In genomic region chr22:22125579-22126468, GRCh38 we compare ENCODE assay signal across 16 cellular contexts.
DNase-seq lines count a peak whose midpoint lies in the region; ATAC-seq, FAIRE-seq and TF ChIP-seq lines count a peak whose summit lies in the region.
"Had no signal": no experiment of that assay in that cellular context is flagged by ENCODE, and none has a peak within 500 bp of the region (broad histone marks: within the 10 kb centered on the region; RNA-seq: fewer than 3 reads in every experiment).

No MANE protein-coding gene starts in this region.

- no peak for TF ChIP-seq POLR2A in H1 (IDR thresholded peaks at IDR 0.05; ENCODE audit: control extremely low read depth in 1 of 2, low read depth in 2 of 2, low read length in 2 of 2)

- H3K4me1 ChIP-seq in H1 (replicated peaks in 1 of 4; ENCODE audit: control insufficient read depth in 3 of 4, insufficient read depth in 4 of 4, low read length in 3 of 4), result peaks cover 0 to 7% (median 4%) of the 10 kb centered on the region in 4 experiments; a peak in 2 of 7 replicates
- no peaks in the 10 kb centered on the region for H3K4me1 ChIP-seq in effector memory CD4-positive, alpha-beta T cell (ENCODE audit: control insufficient read depth, insufficient read depth, low read length, poor library complexity, severe bottlenecking)
- H3K4me1 ChIP-seq: BLaER1, Peyer's patch had no signal

- no peak overlapping the region for H2BK20ac ChIP-seq in H1 (ENCODE audit: low read length)

- H2BK120ac ChIP-seq in H1 (replicated peaks; ENCODE audit: low read depth, low read length), result no peak overlapping the region

- no peaks in the 10 kb centered on the region for H3K9me3 Mint-ChIP-seq in natural killer cell treated with Interleukin-12 subunit alpha and Interleukin-12 subunit beta and Interleukin-15 and Interleukin-18, amount 100 ng/mL, for 72 hours
- no peaks in the 10 kb centered on the region for H3K9me3 Mint-ChIP-seq in natural killer cell
- H3K9me3 Mint-ChIP-seq: CD4-positive, alpha-beta memory T cell; IgD-negative memory B cell had no signal

- intact Hi-C loops in natural killer cell (cut with micrococcal nuclease) (no loop called here), posterior vena cava (cut with DNase I) (no loop called here)

- peak overlapping the region; percentile 68; the same call in 1 of the 2 replicates for H4K8ac ChIP-seq in H1 (ENCODE audit: extremely low read depth, insufficient read depth, low read length)

- no peak overlapping the region for H2AFZ ChIP-seq in H1 (ENCODE audit: low read length)

- no peak overlapping the region for H2AK5ac ChIP-seq in H1 (ENCODE audit: low read depth, low read length)

- H3K27me3 Mint-ChIP-seq in natural killer cell treated with Interleukin-12 subunit alpha and Interleukin-12 subunit beta and Interleukin-15 and Interleukin-18, amount 100 ng/mL, for 72 hours, result peaks cover 15 to 16% of the 10 kb centered on the region in 2 donors
- peaks cover 8 to 19% of the 10 kb centered on the region in 2 donors for H3K27me3 Mint-ChIP-seq in natural killer cell (ENCODE audit: low read depth in 2 of 2)
- H3K27me3 Mint-ChIP-seq: IgD-negative memory B cell had no signal

- CTCF ChIA-PET in H1 (lab: Charles Lee; ENCODE audit: partially characterized antibody), result interaction anchor here (0.8 to 3.9 kb wide), 7 partner anchors 11 to 102 kb away, joined by 3 to 13 read pairs (median 3); no protein-coding TSS in a partner anchor

- H4K5ac ChIP-seq in H1 (ENCODE audit: insufficient read length, low read depth, low read length), result no peak overlapping the region

- peaks cover 0 to 2% of the 10 kb centered on the region in 2 experiments; a peak in 1 of 4 replicates for H3K9me3 ChIP-seq in H1 (ENCODE audit: insufficient read depth in 2 of 2, low read depth in 1 of 2, low read length in 1 of 2)
- no peaks in the 10 kb centered on the region for H3K9me3 ChIP-seq in effector memory CD4-positive, alpha-beta T cell (ENCODE audit: control insufficient read depth, low read length)
- H3K9me3 ChIP-seq: Peyer's patch had no signal

- TF ChIP-seq EP300 in H1 (IDR thresholded peaks at IDR 0.05; ENCODE audit: borderline replicate concordance in 1 of 2, low read depth in 2 of 2, low read length in 2 of 2), result no peak

- WGBS in H1 (ENCODE audit: extremely low coverage in 1 of 2, insufficient coverage in 1 of 2, insufficient read length in 1 of 2, insufficient replicate concordance in 2 of 2, low coverage in 1 of 2, low lambda C conversion rate in 2 of 2, missing lambda C conversion rate in 1 of 2), 2 experiments, result 80% methylated on average over 22 of the region's 24 CpGs; no CpG with 5 or more reads in 1 of the 2 experiments

- peak overlapping the region; percentile 35; the same call in 1 of the 2 replicates for H2BK5ac ChIP-seq in H1 (ENCODE audit: low read depth, low read length)

- H4K91ac ChIP-seq in H1 (replicated peaks; ENCODE audit: insufficient read length, low read length), result no peak overlapping the region

- no peak for DNase-seq in natural killer cell treated with Interleukin-12 subunit alpha and Interleukin-12 subunit beta and Interleukin-15 and Interleukin-18, amount 100 ng/mL, for 72 hours (ENCODE audit: low spot score)
- DNase-seq in natural killer cell (no peak), NCI-H69 (lab: John Stamatoyannopoulos, UW) (peak; percentile 5), H1 (ENCODE audit: low read depth in 1 of 2, low spot score in 2 of 2) (no peak), posterior vena cava (ENCODE audit: low spot score) (no peak)
- DNase-seq in effector memory CD4-positive, alpha-beta T cell, result no peak
- DNase-seq: H9, NCI-H1105, NCI-H2081, NCI-H510A treated with DMSO at 0.1 percent for 48 hours, Peyer's patch had no signal

- no peaks in the 10 kb centered on the region for H3K79me2 ChIP-seq in H1 (ENCODE audit: control insufficient read depth in 1 of 2, insufficient read depth in 2 of 2, low read length in 2 of 2)

- TF ChIP-seq CTCF in natural killer cell (IDR thresholded peaks at IDR 0.05) (no peak), H1 (IDR thresholded peaks at IDR 0.05; ENCODE audit: control extremely low read depth in 1 of 3, insufficient read depth in 1 of 3, low read depth in 1 of 3, low read length in 3 of 3) (no peak)

- H3K4me3 ChIP-seq in H1 (ENCODE audit: extremely low read depth in 1 of 4, insufficient read depth in 2 of 4, low read depth in 3 of 4, low read length in 4 of 4), result no peak overlapping the region; a peak in 1 of 8 replicates
- no peak overlapping the region for H3K4me3 ChIP-seq in effector memory CD4-positive, alpha-beta T cell (ENCODE audit: insufficient read depth, low read depth, low read length, poor library complexity, severe bottlenecking)
- H3K4me3 ChIP-seq: BLaER1, Peyer's patch had no signal

- 0 out of 2 replicates have a peak overlapping the region, but pooled peaks have one; percentile 50 for H2BK12ac ChIP-seq in H1 (ENCODE audit: low read depth, low read length)

- no peaks in the 10 kb centered on the region; the same call in 1 of the 2 replicates for H3K23me2 ChIP-seq in H1 (ENCODE audit: low read depth, low read length)

- H3K4me1 Mint-ChIP-seq in natural killer cell treated with Interleukin-12 subunit alpha and Interleukin-12 subunit beta and Interleukin-15 and Interleukin-18, amount 100 ng/mL, for 72 hours (ENCODE audit: low read depth in 2 of 2), result no peaks in the 10 kb centered on the region
- no peaks in the 10 kb centered on the region for H3K4me1 Mint-ChIP-seq in natural killer cell
- H3K4me1 Mint-ChIP-seq: CD4-positive, alpha-beta memory T cell had no signal

- POLR2A ChIA-PET in H1 (lab: Charles Lee; ENCODE audit: partially characterized antibody), result no interaction called here

- H2BK15ac ChIP-seq in H1 (ENCODE audit: low read length), result no peak overlapping the region

- H3K36me3 Mint-ChIP-seq in natural killer cell treated with Interleukin-12 subunit alpha and Interleukin-12 subunit beta and Interleukin-15 and Interleukin-18, amount 100 ng/mL, for 72 hours, result no peaks in the 10 kb centered on the region
- H3K36me3 Mint-ChIP-seq in natural killer cell, result no peaks in the 10 kb centered on the region
- H3K36me3 Mint-ChIP-seq: CD4-positive, alpha-beta memory T cell; IgD-negative memory B cell had no signal

- H3K36me3 ChIP-seq in H1 (ENCODE audit: control insufficient read depth in 2 of 4, insufficient read depth in 4 of 4, low read length in 3 of 4), result no peaks in the 10 kb centered on the region
- H3K36me3 ChIP-seq in effector memory CD4-positive, alpha-beta T cell (ENCODE audit: control insufficient read depth, insufficient read depth, low read length), result no peaks in the 10 kb centered on the region
- H3K36me3 ChIP-seq: BLaER1, Peyer's patch had no signal

- no peaks in the 10 kb centered on the region for H3K79me1 ChIP-seq in H1 (ENCODE audit: low read depth, low read length)

- no peak overlapping the region for H3K4me2 ChIP-seq in H1 (ENCODE audit: insufficient read depth in 1 of 2, low read depth in 2 of 2, low read length in 2 of 2)
- H3K4me2 ChIP-seq: BLaER1 had no signal

- no peak overlapping the region for H3K18ac ChIP-seq in H1 (ENCODE audit: extremely low read depth, low read length)

- H3K9ac ChIP-seq in H1 (replicated peaks in 1 of 4; ENCODE audit: extremely low read depth in 1 of 4, low read depth in 3 of 4, low read length in 3 of 4), result no peak overlapping the region
- H3K9ac ChIP-seq: BLaER1 had no signal

- no peak overlapping the region for H3K27ac ChIP-seq in H1 (ENCODE audit: low read depth, low read length)
- H3K27ac ChIP-seq in effector memory CD4-positive, alpha-beta T cell (ENCODE audit: insufficient read depth, low read length, poor library complexity, severe bottlenecking), result no peak overlapping the region
- H3K27ac ChIP-seq: BLaER1, HL-60, Peyer's patch had no signal

- H3K23ac ChIP-seq in H1 (ENCODE audit: insufficient read length), result no peak overlapping the region

- H3K4ac ChIP-seq in H1 (replicated peaks; ENCODE audit: insufficient read length, low read depth, low read length), result no peak overlapping the region

- H3K56ac ChIP-seq in H1 (replicated peaks; ENCODE audit: insufficient read length, low read depth, low read length), result no peak overlapping the region

- no peak for TF ChIP-seq RAD21 in H1 (IDR thresholded peaks at IDR 0.05 in 1 of 2, conservative IDR thresholded peaks at IDR 0.05 in 1 of 2; ENCODE audit: low read depth in 2 of 2, low read length in 2 of 2)

- ATAC-seq in natural killer cell treated with Interleukin-12 subunit alpha and Interleukin-12 subunit beta and Interleukin-15 and Interleukin-18, amount 100 ng/mL, for 72 hours, result peak; percentile 33 to 56
- no peak for ATAC-seq in natural killer cell
- ATAC-seq in GM21723 (IDR thresholded peaks at IDR 0.05; ENCODE audit: unreplicated experiment), result no peak

- H3K27me3 ChIP-seq in H1 (replicated peaks in 1 of 4; ENCODE audit: control insufficient read depth in 3 of 4, extremely low read depth in 1 of 4, insufficient read depth in 3 of 4, low read length in 3 of 4), result peaks cover 25 to 80% (median 59%) of the 10 kb centered on the region in 4 experiments
- H3K27me3 ChIP-seq in effector memory CD4-positive, alpha-beta T cell (replicated peaks; ENCODE audit: control insufficient read depth, insufficient read depth, low read length, poor library complexity, severe bottlenecking), result no peaks in the 10 kb centered on the region
- H3K27me3 ChIP-seq: BLaER1, Peyer's patch had no signal

- H4K20me1 ChIP-seq in H1 (replicated peaks in 1 of 2; ENCODE audit: control insufficient read depth in 1 of 2, insufficient read depth in 2 of 2, low read length in 2 of 2), result no peaks in the 10 kb centered on the region
- H4K20me1 ChIP-seq: BLaER1 had no signal

- no peak overlapping the region for H3K4me3 Mint-ChIP-seq in natural killer cell treated with Interleukin-12 subunit alpha and Interleukin-12 subunit beta and Interleukin-15 and Interleukin-18, amount 100 ng/mL, for 72 hours
- no peak overlapping the region for H3K4me3 Mint-ChIP-seq in natural killer cell
- H3K4me3 Mint-ChIP-seq: H9 had no signal

- H3K14ac ChIP-seq in H1 (ENCODE audit: insufficient read length), result no peak overlapping the region

- FAIRE-seq in H1 (lab: Jason Lieb, UNC), result no peak

- no peak overlapping the region for H3K27ac Mint-ChIP-seq in natural killer cell treated with Interleukin-12 subunit alpha and Interleukin-12 subunit beta and Interleukin-15 and Interleukin-18, amount 100 ng/mL, for 72 hours
- H3K27ac Mint-ChIP-seq in natural killer cell, result no peak overlapping the region
- H3K27ac Mint-ChIP-seq: CD4-positive, alpha-beta memory T cell; H9; IgD-negative memory B cell had no signal

TF ChIP-seq in H1, 55 proteins besides CTCF, POLR2A, EP300 and RAD21 (continues in another document):
- TF ChIP-seq PHF8 (conservative IDR thresholded peaks at IDR 0.05; ENCODE audit: low read depth, low read length) (no peak), SIRT6 (IDR thresholded peaks at IDR 0.05; ENCODE audit: low read length) (no peak), ZNF274 (IDR thresholded peaks at IDR 0.05; ENCODE audit: borderline replicate concordance, extremely low read depth, low read length) (no peak), RBBP5 (IDR thresholded peaks at IDR 0.05; ENCODE audit: borderline replicate concordance, low read depth, low read length) (no peak), YY1 (IDR thresholded peaks at IDR 0.05; ENCODE audit: low read depth, low read length) (no peak), CTBP2 (IDR thresholded peaks at IDR 0.05; ENCODE audit: borderline replicate concordance, insufficient read depth, insufficient read length, low read length) (no peak), BRCA1 (IDR thresholded peaks at IDR 0.05; ENCODE audit: low read depth, low read length) (no peak)

Comparison
In these comparisons a context has a peak if more than half of its experiments do, and no peak if none do; other contexts are left out.
1. ATAC-seq: peak in natural killer cell treated with Interleukin-12 subunit alpha and Interleukin-12 subunit beta and Interleukin-15 and Interleukin-18, amount 100 ng/mL, for 72 hours (2 of 2); none in natural killer cell (0 of 3) and GM21723 (single experiment).